ENCODE assay signal across 8 cellular contexts in the genomic region with DNA sequence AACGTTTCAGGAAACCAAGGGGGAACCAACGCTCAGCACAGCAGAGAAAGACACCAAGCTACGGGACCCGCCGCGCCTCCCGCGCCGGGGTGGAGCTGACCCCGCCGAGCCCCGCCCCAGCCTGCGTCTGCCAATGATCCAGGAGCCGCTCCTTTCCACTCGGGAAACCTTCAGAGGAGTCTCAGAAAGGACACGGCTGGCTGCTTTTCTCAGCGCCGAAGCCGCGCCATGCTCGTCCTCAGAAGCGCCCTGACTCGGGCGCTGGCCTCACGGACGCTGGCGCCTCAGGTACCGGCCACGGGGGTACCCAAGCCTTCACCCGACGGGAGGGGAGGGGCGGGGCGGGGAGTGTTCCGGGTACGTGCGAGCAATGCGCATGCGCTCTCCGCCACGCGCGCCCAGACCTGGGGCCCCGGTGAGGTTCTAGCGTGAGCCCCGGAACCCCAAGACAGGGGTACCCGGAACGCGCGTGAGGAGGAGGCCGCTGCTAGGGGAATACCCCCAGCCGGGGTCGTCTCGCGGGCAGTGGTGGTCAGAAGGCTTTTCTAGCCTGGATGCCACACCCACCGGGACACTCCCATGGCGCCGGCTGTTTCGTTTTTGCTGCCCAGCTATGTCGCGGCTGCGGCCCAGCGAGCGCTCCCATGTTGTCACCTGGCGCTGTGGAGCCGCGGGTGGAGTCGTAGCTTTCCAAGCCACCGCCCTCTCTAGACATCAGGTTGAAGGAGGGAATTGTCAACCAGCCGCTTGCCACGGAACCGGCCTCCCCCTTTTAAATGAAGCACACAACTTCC. TPM values are rescaled to one million over a fixed set of nuclear protein-coding genes. Genes with fewer than 3 reads are reported as not detected.
DNase-seq lines count a peak whose midpoint lies in the region; ATAC-seq and TF ChIP-seq lines count a peak whose summit lies in the region.

A gene (plus strand): TSS at position 119 of the 794 bp plus-strand sequence. CDS start 110 bp downstream, at position 229.

- intact Hi-C loops in CD14-positive monocyte (cut with micrococcal nuclease) (no loop called here), lower leg skin (cut with DNase I; ENCODE audit: low total_unique reads) (no loop called here)

- WGBS in lower leg skin, 2 donors, result 0% methylated on average over 22 to 47 of the region's 71 CpGs

- H3K9me3 Mint-ChIP-seq in CD14-positive monocyte, result no peaks in the 10 kb centered on the region

- TF ChIP-seq POLR2A in lower leg skin (IDR thresholded peaks at IDR 0.05), result no peak

- H3K27ac Mint-ChIP-seq in CD14-positive monocyte, result peak within 1 kb of the TSS; percentile 95 to 99 (median 97)

- peaks cover 28% of the 10 kb centered on the region for H3K4me1 Mint-ChIP-seq in CD14-positive monocyte

- H3K4me3 Mint-ChIP-seq in CD14-positive monocyte, result peak within 1 kb of the TSS; percentile 94 to 99

- DNase-seq in CD14-positive monocyte (ENCODE audit: low spot score), result peak; percentile 77
- DNase-seq in NCI-H82 treated with DMSO at 0.1 percent for 48 hours (lab: John Stamatoyannopoulos, UW; ENCODE audit: unreplicated experiment), result peak; percentile 66
- peak; percentile 88 to 90 for DNase-seq in activated CD4-positive, alpha-beta T cell treated with anti-CD3 and anti-CD28 coated beads, Interleukin-2, amount 50 U/mL, for 48 hours
- DNase-seq in dermis microvascular lymphatic vessel endothelial cell (ENCODE audit: low read depth in 2 of 2), result peak; percentile 35 to 77
- peak; percentile 84 to 97 for DNase-seq in lower leg skin (ENCODE audit: low spot score in 2 of 2)
- DNase-seq in stimulated activated CD4-positive, alpha-beta T cell treated with anti-CD3 and anti-CD28 coated beads, Interleukin-4, amount 100 ng/mL, for 4 hours, result peak; percentile 81 to 84

- ATAC-seq in GM19328 (IDR thresholded peaks at IDR 0.05; ENCODE audit: unreplicated experiment) (peak; percentile 85), HG03469 (IDR thresholded peaks at IDR 0.05; ENCODE audit: unreplicated experiment) (peak; percentile 75)

- peaks cover 19 to 21% of the 10 kb centered on the region in 2 donors for H3K36me3 Mint-ChIP-seq in CD14-positive monocyte

- TF ChIP-seq CTCF in CD14-positive monocyte (IDR thresholded peaks at IDR 0.05) (no peak), lower leg skin (IDR thresholded peaks at IDR 0.05) (no peak)

- no peaks in the 10 kb centered on the region for H3K27me3 Mint-ChIP-seq in CD14-positive monocyte (ENCODE audit: low read depth in 3 of 3)

- H3K4me3 ChIP-seq in lower leg skin (ENCODE audit: low read depth, poor library complexity, severe bottlenecking), result peak within 1 kb of the TSS; percentile 72

RNA-seq across cellular contexts. Expression of the gene that starts here (rescaled TPM):
- 100 to 1,000 TPM in 1 of 2 donors, 10 to 100 TPM in 1; 97.8 to 103 TPM for polyA plus RNA-seq in CD14-positive monocyte
- total RNA-seq in dermis microvascular lymphatic vessel endothelial cell (35.4 and 49.4 TPM in 2 replicates), lower leg skin (10 to 100 TPM; 22.0 to 30.1 (median 26.0) TPM)

Comparison
In these comparisons a context has a peak if more than half of its experiments do, and no peak if none do; other contexts are left out.
1. Peak in every context shown above with its lines: DNase-seq, ATAC-seq and H3K4me3 ChIP-seq.